ENCODE assay signal across 18 cellular contexts in the genomic region with DNA sequence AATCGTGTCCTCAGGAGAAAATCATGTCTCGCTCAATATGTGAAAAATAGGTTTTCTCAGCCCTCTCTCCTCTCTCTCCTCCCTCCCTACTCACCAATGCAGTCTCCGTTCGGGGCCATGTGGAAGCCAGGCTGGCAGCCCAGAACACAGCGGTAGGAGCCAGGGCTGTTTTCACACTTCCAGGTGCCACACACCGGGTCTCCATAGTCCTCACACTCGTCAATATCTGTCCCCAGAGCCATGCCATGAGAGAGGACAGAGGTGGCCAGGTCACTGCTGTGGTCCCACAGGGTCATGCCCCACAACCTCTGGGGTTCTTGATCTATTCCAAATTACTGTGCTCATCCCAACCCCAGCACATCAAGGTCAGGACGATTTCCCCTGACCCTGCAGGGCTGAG. TPM values are rescaled to one million over a fixed set of nuclear protein-coding genes. Genes with fewer than 3 reads are reported as not detected.
DNase-seq lines count a peak whose midpoint lies in the region; ATAC-seq and TF ChIP-seq lines count a peak whose summit lies in the region.
"Had no signal": no experiment of that assay in that cellular context is flagged by ENCODE, and none has a peak within 500 bp of the region (broad histone marks: within the 10 kb centered on the region; RNA-seq: fewer than 3 reads in every experiment).

No MANE protein-coding gene starts in this region.

- no peak for ATAC-seq in HG03135 (IDR thresholded peaks at IDR 0.05; ENCODE audit: unreplicated experiment)
- ATAC-seq: A549, GM23338, PC-3 had no signal

- no peak for TF ChIP-seq CTCF in right atrium auricular region (IDR thresholded peaks at IDR 0.05)

- intact Hi-C loops in cardiac septum (cut with DNase I), result no loop called here

- no peaks in the 10 kb centered on the region for H3K9me3 ChIP-seq in right atrium auricular region
- H3K9me3 ChIP-seq: A549 had no signal

- peaks cover 0 to 3% of the 10 kb centered on the region in 2 donors for H3K4me1 ChIP-seq in right atrium auricular region

- peaks cover 24% of the 10 kb centered on the region for H3K36me3 ChIP-seq in right atrium auricular region

- no peak overlapping the region for H3K4me3 ChIP-seq in right atrium auricular region
- H3K4me3 ChIP-seq: A549, GM23338 had no signal

- H3K27ac ChIP-seq in right atrium auricular region, result no peak overlapping the region

- no peaks in the 10 kb centered on the region for H3K27me3 ChIP-seq in right atrium auricular region

- DNase-seq in cardiac septum (ENCODE audit: low spot score) (peak; percentile 67), right atrium auricular region (ENCODE audit: low spot score) (no peak), cerebellar cortex (ENCODE audit: low spot score) (peak; percentile 39), mesenteric fat pad (ENCODE audit: low spot score) (peak; percentile 62), MV-4-11 (lab: John Stamatoyannopoulos, UW) (no peak), COR-L47 (lab: John Stamatoyannopoulos, UW) (no peak)
- DNase-seq: CD4-positive, CD25-positive, alpha-beta regulatory T cell; DND-41; GF-D8; NCI-H1436 treated with DMSO at 0.1 percent for 48 hours; NCI-H2081 treated with DMSO at 0.1 percent for 48 hours; NCI-H226; NCI-H526 treated with DMSO at 0.1 percent for 48 hours; PC-3; SHP77 had no signal

RNA-seq across cellular contexts. Expression of a gene that starts 13.5 kb away (rescaled TPM):
- 40.5 TPM for total RNA-seq in cardiac septum
- total RNA-seq in right atrium auricular region, result 10 to 100 TPM; 20.4 to 22.3 TPM
- 17.8 TPM for total RNA-seq in mesenteric fat pad

RNA-seq across cellular contexts. Expression of a gene that starts 14.0 kb away (rescaled TPM):
- total RNA-seq in cardiac septum (116 TPM), right atrium auricular region (100 to 1,000 TPM; 194 to 242 TPM), mesenteric fat pad (290 TPM)

Comparison
In these comparisons a context has a peak if more than half of its experiments do, and no peak if none do; other contexts are left out.
1. DNase-seq: peak in cardiac septum (single experiment), cerebellar cortex (single experiment) and mesenteric fat pad (single experiment); none in right atrium auricular region (single experiment), MV-4-11 (single experiment) and COR-L47 (single experiment).